In genomic region chr7:157355784-157356511, GRCh38 we compare ENCODE assay signal across 9 cellular contexts. TPM values are rescaled to one million over a fixed set of nuclear protein-coding genes. Genes with fewer than 3 reads are reported as not detected.
DNase-seq lines count a peak whose midpoint lies in the region; ATAC-seq and TF ChIP-seq lines count a peak whose summit lies in the region.
"Had no signal": no experiment of that assay in that cellular context is flagged by ENCODE, and none has a peak within 500 bp of the region (broad histone marks: within the 10 kb centered on the region; RNA-seq: fewer than 3 reads in every experiment).

No MANE protein-coding gene starts in this region.

- H3K9me3 ChIP-seq in GM23248 (ENCODE audit: low read depth) = no peaks in the 10 kb centered on the region

- H4K20me1 ChIP-seq in GM23248 (ENCODE audit: insufficient read depth) = peaks cover 72% of the 10 kb centered on the region

- intact Hi-C loops in posterior cingulate gyrus (cut with DNase I) = no loop called here

- peak overlapping the region; percentile 44 for H3K27ac ChIP-seq in GM23248

- peaks cover 12% of the 10 kb centered on the region; the same call in 1 of the 2 replicates for H3K36me3 ChIP-seq in GM23248 (ENCODE audit: low read depth)

- peaks cover 45% of the 10 kb centered on the region for H3K36me3 Mint-ChIP-seq in activated CD8-positive, alpha-beta T cell treated with anti-CD3 and anti-CD28 coated beads, Interleukin-2, amount 10 ng/mL, durations not matched to agents 7 days and 5 days (ENCODE audit: low read depth)
- H3K36me3 Mint-ChIP-seq in glutamatergic neuron (ENCODE audit: unreplicated experiment) = peaks cover 10% of the 10 kb centered on the region

- H3K4me3 Mint-ChIP-seq in activated CD8-positive, alpha-beta T cell treated with anti-CD3 and anti-CD28 coated beads, Interleukin-2, amount 10 ng/mL, durations not matched to agents 7 days and 5 days = no peak overlapping the region
- H3K4me3 Mint-ChIP-seq in glutamatergic neuron (ENCODE audit: unreplicated experiment) = peak overlapping the region; percentile 61

- peaks cover 27% of the 10 kb centered on the region for H3K4me1 ChIP-seq in GM23248 (ENCODE audit: insufficient read depth)

- H3K4me2 ChIP-seq in GM23248 (ENCODE audit: unreplicated experiment) = peak overlapping the region; percentile 34

- 26 to 27% methylated on average over 15 of the region's 15 CpGs for WGBS in GM23248 (ENCODE audit: low coverage in 1 of 2, low lambda C conversion rate in 2 of 2, missing lambda C conversion rate in 2 of 2), 2 experiments

- peaks cover 65% of the 10 kb centered on the region for H3K4me1 Mint-ChIP-seq in activated CD8-positive, alpha-beta T cell treated with anti-CD3 and anti-CD28 coated beads, Interleukin-2, amount 10 ng/mL, durations not matched to agents 7 days and 5 days (ENCODE audit: low read depth)
- H3K4me1 Mint-ChIP-seq in glutamatergic neuron (ENCODE audit: low read depth, unreplicated experiment) = peaks cover 27% of the 10 kb centered on the region

- H3K27ac Mint-ChIP-seq in activated CD8-positive, alpha-beta T cell treated with anti-CD3 and anti-CD28 coated beads, Interleukin-2, amount 10 ng/mL, durations not matched to agents 7 days and 5 days = peak overlapping the region; percentile 19
- peak overlapping the region; percentile 52 for H3K27ac Mint-ChIP-seq in glutamatergic neuron (ENCODE audit: unreplicated experiment)

- in situ Hi-C loops in GM23248 (cut with MboI) = no loop called here

- no peaks in the 10 kb centered on the region for H3K9me2 ChIP-seq in GM23248 (ENCODE audit: insufficient read depth)

- TF ChIP-seq CTCF in glutamatergic neuron (IDR thresholded peaks at IDR 0.05; ENCODE audit: partially characterized antibody, unreplicated experiment) = no peak

- H3K27me3 Mint-ChIP-seq in activated CD8-positive, alpha-beta T cell treated with anti-CD3 and anti-CD28 coated beads, Interleukin-2, amount 10 ng/mL, durations not matched to agents 7 days and 5 days (ENCODE audit: low read depth) = no peaks in the 10 kb centered on the region
- H3K27me3 Mint-ChIP-seq in glutamatergic neuron (ENCODE audit: unreplicated experiment) = no peaks in the 10 kb centered on the region

- POLR2A ChIA-PET in activated CD8-positive, alpha-beta T cell treated with anti-CD3 and anti-CD28 coated beads, Interleukin-2, amount 10 ng/mL, durations not matched to agents 7 days and 5 days (lab: Charles Lee) = no interaction called here

- H3K9ac ChIP-seq in GM23248 = peak overlapping the region; percentile 44; the same call in 1 of the 2 replicates

- no peaks in the 10 kb centered on the region for H3K9me3 Mint-ChIP-seq in activated CD8-positive, alpha-beta T cell treated with anti-CD3 and anti-CD28 coated beads, Interleukin-2, amount 10 ng/mL, durations not matched to agents 7 days and 5 days (ENCODE audit: insufficient read depth)
- peaks cover 1% of the 10 kb centered on the region for H3K9me3 Mint-ChIP-seq in glutamatergic neuron (ENCODE audit: unreplicated experiment)

- H3K4me3 ChIP-seq in GM23248 = 0 out of 2 replicates have a peak overlapping the region, but pooled peaks have one; percentile 1

- H3K79me2 ChIP-seq in GM23248 (ENCODE audit: insufficient read depth) = peaks cover 100% of the 10 kb centered on the region

- CTCF ChIA-PET in activated CD8-positive, alpha-beta T cell treated with anti-CD3 and anti-CD28 coated beads, Interleukin-2, amount 10 ng/mL, durations not matched to agents 7 days and 5 days (lab: Charles Lee) = no interaction called here

- no peak overlapping the region for H2AFZ ChIP-seq in GM23248

- H3K27me3 ChIP-seq in GM23248 (replicated peaks; ENCODE audit: insufficient read depth) = no peaks in the 10 kb centered on the region

- no peak for ATAC-seq in activated CD8-positive, alpha-beta T cell treated with anti-CD3 and anti-CD28 coated beads, Interleukin-2, amount 10 ng/mL, durations not matched to agents 7 days and 5 days
- no peak for ATAC-seq in GM18868 (IDR thresholded peaks at IDR 0.05; ENCODE audit: unreplicated experiment)

- peaks cover 23% of the 10 kb centered on the region for H3F3A ChIP-seq in GM23248 (ENCODE audit: insufficient read depth)

- DNase-seq in GM23248 = peak; percentile 80
- no peak for DNase-seq in activated CD8-positive, alpha-beta T cell treated with anti-CD3 and anti-CD28 coated beads, Interleukin-2, amount 10 ng/mL, durations not matched to agents 7 days and 5 days
- no peak for DNase-seq in glutamatergic neuron
- DNase-seq in posterior cingulate gyrus = peak in 8 of 10 donors; percentile 49 to 92 (median 60)
- DNase-seq in stimulated activated CD4-positive, alpha-beta T cell treated with anti-CD3 and anti-CD28 coated beads, Interleukin-4, amount 100 ng/mL, for 24 hours = no peak
- DNase-seq in amniotic stem cell (lab: John Stamatoyannopoulos, UW) = no peak
- no peak for DNase-seq in OCI-M2 (lab: John Stamatoyannopoulos, UW; ENCODE audit: unreplicated experiment)
- DNase-seq: activated CD4-positive, alpha-beta T cell treated with anti-CD3 and anti-CD28 coated beads, Interleukin-2, amount 50 U/mL, for 1 hour had no signal

RNA-seq across cellular contexts. Expression of gene DNAJB6, which starts 19.1 kb away (rescaled TPM):
- 139 and 149 TPM in 2 replicates for total RNA-seq in GM23248 (2014; rRNA removed; shearing (Covaris generic))
- 187 and 195 TPM in 2 replicates for polyA plus RNA-seq in GM23248 (2016; fragmentation: Nextera tagmentation; extraction: Ambion mirVana)
- 10 to 100 TPM; 69.3 to 74.9 TPM for total RNA-seq in activated CD8-positive, alpha-beta T cell treated with anti-CD3 and anti-CD28 coated beads, Interleukin-2, amount 10 ng/mL, durations not matched to agents 7 days and 5 days
- 120 TPM for total RNA-seq in glutamatergic neuron (ENCODE audit: unreplicated experiment)

Comparison
In these comparisons a context has a peak if more than half of its experiments do, and no peak if none do; other contexts are left out.
1. DNase-seq: peak in GM23248 (single experiment) and posterior cingulate gyrus (8 of 10); none in activated CD8-positive, alpha-beta T cell treated with anti-CD3 and anti-CD28 coated beads, Interleukin-2, amount 10 ng/mL, durations not matched to agents 7 days and 5 days (single experiment), glutamatergic neuron (single experiment), stimulated activated CD4-positive, alpha-beta T cell treated with anti-CD3 and anti-CD28 coated beads, Interleukin-4, amount 100 ng/mL, for 24 hours (single experiment), amniotic stem cell (single experiment) and OCI-M2 (single experiment).